1 cellular context compared by ENCODE assay signal in genomic region chr7:143906895-143907294, GRCh38.
TF ChIP-seq lines count a peak whose summit lies in the region.

No MANE protein-coding gene starts in this region.

TF ChIP-seq in GM23338, 12 proteins besides CTCF, POLR2A, EP300 and RAD21 (continued from another document):
- TF ChIP-seq ZNF462 (CRISPR knock-in tag; IDR thresholded peaks at IDR 0.05) (peak; percentile 89), ETS1 (IDR thresholded peaks at IDR 0.05) (peak; percentile 46; the same call in 1 of the 2 replicates), CREB1 (CRISPR knock-in tag; IDR thresholded peaks at IDR 0.05; ENCODE audit: low read depth) (peak; percentile 71)
